In genomic region chr3:53846851-53847155, GRCh38 we compare ENCODE assay signal across 10 cellular contexts. TPM values are rescaled to one million over a fixed set of nuclear protein-coding genes. Genes with fewer than 3 reads are reported as not detected.
A peak's percentile ranks its signal among the peaks of the same experiment; 100 is the strongest.
DNase-seq lines count a peak whose midpoint lies in the region; ATAC-seq and TF ChIP-seq lines count a peak whose summit lies in the region.
"Had no signal": no experiment of that assay in that cellular context is flagged by ENCODE, and none has a peak within 500 bp of the region (broad histone marks: within the 10 kb centered on the region; RNA-seq: fewer than 3 reads in every experiment).

No MANE protein-coding gene starts in this region.

- peak overlapping the region; percentile 56 for H3K4me3 Mint-ChIP-seq in stimulated activated naive CD8-positive, alpha-beta T cell treated with anti-CD3 and anti-CD28 coated beads, Interleukin-15, Interleukin-2, amounts not matched to agents 100 ng/mL and 50 ng/mL, for 24 hours
- H3K4me3 Mint-ChIP-seq in chondrocyte (ENCODE audit: unreplicated experiment) (peak overlapping the region; percentile 68), natural killer cell (peak overlapping the region; percentile 58)

- no peaks in the 10 kb centered on the region for H3K79me1 ChIP-seq in mesenchymal stem cell (replicated peaks; ENCODE audit: low read length, poor library complexity, severe bottlenecking)

- peaks cover 58% of the 10 kb centered on the region for H3K27me3 Mint-ChIP-seq in stimulated activated naive CD8-positive, alpha-beta T cell treated with anti-CD3 and anti-CD28 coated beads, Interleukin-15, Interleukin-2, amounts not matched to agents 100 ng/mL and 50 ng/mL, for 24 hours
- H3K27me3 Mint-ChIP-seq in chondrocyte (ENCODE audit: low read depth) (peaks cover 5% of the 10 kb centered on the region), natural killer cell (ENCODE audit: low read depth in 2 of 2) (peaks cover 53 to 55% of the 10 kb centered on the region in 2 donors)

- no peak overlapping the region for H3K4ac ChIP-seq in mesenchymal stem cell (ENCODE audit: low read depth in 1 of 2, low read length in 2 of 2)

- no peak overlapping the region for H2BK15ac ChIP-seq in mesenchymal stem cell (ENCODE audit: low read depth, poor library complexity, severe bottlenecking)

- H3K27ac ChIP-seq in mesenchymal stem cell (ENCODE audit: low read length, poor library complexity, severe bottlenecking): no peak overlapping the region

- H3K23ac ChIP-seq in mesenchymal stem cell (ENCODE audit: low read length in 2 of 2): no peak overlapping the region

- no peak overlapping the region for H3K18ac ChIP-seq in mesenchymal stem cell (ENCODE audit: low read depth in 1 of 2, low read length in 2 of 2)

- TF ChIP-seq CTCF in chondrocyte (IDR thresholded peaks at IDR 0.05): no peak
- TF ChIP-seq CTCF in natural killer cell (IDR thresholded peaks at IDR 0.05): no peak

- DNase-seq in stimulated activated naive CD8-positive, alpha-beta T cell treated with anti-CD3 and anti-CD28 coated beads, Interleukin-15, Interleukin-2, amounts not matched to agents 100 U/mL and 50 U/mL, for 24 hours: no peak
- DNase-seq in chondrocyte (ENCODE audit: low spot score) (no peak), natural killer cell (no peak), NCI-H526 treated with DMSO at 0.1 percent for 48 hours (lab: John Stamatoyannopoulos, UW) (no peak), Ammon's horn (ENCODE audit: low spot score) (no peak), mesenchymal stem cell (no peak)
- DNase-seq: DMS153 had no signal

- no peak overlapping the region for H2BK120ac ChIP-seq in mesenchymal stem cell (ENCODE audit: low read depth, low read length)

- H3K36me3 Mint-ChIP-seq in stimulated activated naive CD8-positive, alpha-beta T cell treated with anti-CD3 and anti-CD28 coated beads, Interleukin-15, Interleukin-2, amounts not matched to agents 100 ng/mL and 50 ng/mL, for 24 hours (ENCODE audit: low read depth): no peaks in the 10 kb centered on the region
- H3K36me3 Mint-ChIP-seq in chondrocyte (ENCODE audit: low read depth) (no peaks in the 10 kb centered on the region), natural killer cell (no peaks in the 10 kb centered on the region)

- H4K91ac ChIP-seq in mesenchymal stem cell (ENCODE audit: low read length): no peak overlapping the region

- H3K4me1 Mint-ChIP-seq in stimulated activated naive CD8-positive, alpha-beta T cell treated with anti-CD3 and anti-CD28 coated beads, Interleukin-15, Interleukin-2, amounts not matched to agents 100 ng/mL and 50 ng/mL, for 24 hours (ENCODE audit: low read depth): peaks cover 4% of the 10 kb centered on the region
- H3K4me1 Mint-ChIP-seq in chondrocyte (ENCODE audit: low read depth) (peaks cover 10% of the 10 kb centered on the region), natural killer cell (no peaks in the 10 kb centered on the region)

- H2BK12ac ChIP-seq in mesenchymal stem cell (ENCODE audit: low read length in 2 of 2): no peak overlapping the region

- no peak for ATAC-seq in stimulated activated naive CD8-positive, alpha-beta T cell treated with anti-CD3 and anti-CD28 coated beads, Interleukin-15, Interleukin-2, amounts not matched to agents 100 U/mL and 50 U/mL, for 24 hours
- no peak for ATAC-seq in natural killer cell
- no peak for ATAC-seq in HG02642 (IDR thresholded peaks at IDR 0.05; ENCODE audit: poor library complexity, unreplicated experiment)

- intact Hi-C loops in natural killer cell (cut with micrococcal nuclease): no loop called here

- no peak overlapping the region for H2AFZ ChIP-seq in mesenchymal stem cell (ENCODE audit: low read depth, low read length)

- H3K9ac ChIP-seq in mesenchymal stem cell (ENCODE audit: low read length): no peak overlapping the region

- H2BK5ac ChIP-seq in mesenchymal stem cell (ENCODE audit: low read depth, low read length, poor library complexity, severe bottlenecking): no peak overlapping the region

- peaks cover 14% of the 10 kb centered on the region for H3K4me1 ChIP-seq in mesenchymal stem cell (ENCODE audit: control insufficient read depth, insufficient read depth, low read depth, low read length)

- no peak overlapping the region for H4K8ac ChIP-seq in mesenchymal stem cell (ENCODE audit: low read length)

- whole genome bisulfite sequencing in mesenchymal stem cell: 81% methylated on average over 10 of the region's 10 CpGs

- no peaks in the 10 kb centered on the region for H3K9me3 ChIP-seq in mesenchymal stem cell (ENCODE audit: control insufficient read depth, low read length)
- H3K9me3 ChIP-seq: thyroid gland had no signal

- H3K4me2 ChIP-seq in mesenchymal stem cell (ENCODE audit: low read length, poor library complexity, severe bottlenecking): no peak overlapping the region

- no peak overlapping the region for H2AK5ac ChIP-seq in mesenchymal stem cell (ENCODE audit: low read length, severe bottlenecking)

- H3K27me3 ChIP-seq in mesenchymal stem cell (ENCODE audit: control insufficient read depth in 1 of 2, insufficient read depth in 1 of 2, low read length in 2 of 2): peaks cover 18 to 29% of the 10 kb centered on the region in 2 experiments
- H3K27me3 ChIP-seq: thyroid gland had no signal

- no peak overlapping the region for H3K14ac ChIP-seq in mesenchymal stem cell (ENCODE audit: low read length in 2 of 2)

- H3K9me3 Mint-ChIP-seq in stimulated activated naive CD8-positive, alpha-beta T cell treated with anti-CD3 and anti-CD28 coated beads, Interleukin-15, Interleukin-2, amounts not matched to agents 100 ng/mL and 50 ng/mL, for 24 hours: no peaks in the 10 kb centered on the region
- H3K9me3 Mint-ChIP-seq in chondrocyte (ENCODE audit: low read depth) (no peaks in the 10 kb centered on the region), natural killer cell (no peaks in the 10 kb centered on the region)

- H3K36me3 ChIP-seq in mesenchymal stem cell (ENCODE audit: control insufficient read depth in 1 of 2, insufficient read depth in 2 of 2, low read depth in 1 of 2, low read length in 2 of 2): no peaks in the 10 kb centered on the region
- H3K36me3 ChIP-seq: thyroid gland had no signal

- peak overlapping the region in 1 of 2 experiments; percentile 82 for H3K4me3 ChIP-seq in mesenchymal stem cell (ENCODE audit: insufficient read depth in 1 of 2, low read depth in 1 of 2, low read length in 2 of 2)

- no peak overlapping the region for H3K27ac Mint-ChIP-seq in stimulated activated naive CD8-positive, alpha-beta T cell treated with anti-CD3 and anti-CD28 coated beads, Interleukin-15, Interleukin-2, amounts not matched to agents 100 ng/mL and 50 ng/mL, for 24 hours
- no peak overlapping the region for H3K27ac Mint-ChIP-seq in chondrocyte (ENCODE audit: unreplicated experiment)
- H3K27ac Mint-ChIP-seq in natural killer cell: no peak overlapping the region

RNA-seq across cellular contexts. Expression of gene IL17RB, which starts 0.4 kb away (rescaled TPM):
- total RNA-seq in chondrocyte (0.22 to 0.36 TPM (median 0.31 TPM) in 3 replicates), natural killer cell (under 1 TPM in 1 of 3 donors, not detected in 2; 0.25 TPM)
- polyA plus RNA-seq in mesenchymal stem cell (2013, experiment 1 of 2): not detected
- 0.04 TPM for polyA plus RNA-seq in mesenchymal stem cell (2013, experiment 2 of 2)

RNA-seq across cellular contexts. Expression of gene CHDH, which starts 0.6 kb away (rescaled TPM):
- 0.46 to 0.67 TPM (median 0.60 TPM) in 3 replicates for total RNA-seq in chondrocyte
- 1 to 10 TPM in 1 of 3 donors, under 1 TPM in 2; 0.02 to 1.6 (median 0.09) TPM for total RNA-seq in natural killer cell
- polyA plus RNA-seq in mesenchymal stem cell (2013, experiment 1 of 2): 0.01 TPM
- polyA plus RNA-seq in mesenchymal stem cell (2013, experiment 2 of 2): under 0.01 TPM

RNA-seq across cellular contexts. Expression of gene ACTR8, which starts 35.1 kb away (rescaled TPM):
- total RNA-seq in chondrocyte (37.0 to 47.3 TPM (median 42.6 TPM) in 3 replicates), natural killer cell (10 to 100 TPM; 32.5 to 54.2 (median 41.5) TPM)
- polyA plus RNA-seq in mesenchymal stem cell (2013, experiment 1 of 2): 18.4 TPM
- 19.2 TPM for polyA plus RNA-seq in mesenchymal stem cell (2013, experiment 2 of 2)

RNA-seq across cellular contexts. Expression of gene SELENOK, which starts 44.9 kb away (rescaled TPM):
- total RNA-seq in chondrocyte: 28.2 to 33.7 TPM (median 29.6 TPM) in 3 replicates
- 100 to 1,000 TPM in 1 of 3 donors, 10 to 100 TPM in 2; 79.2 to 116 (median 95.4) TPM for total RNA-seq in natural killer cell
- 54.5 TPM for polyA plus RNA-seq in mesenchymal stem cell (2013, experiment 1 of 2)
- polyA plus RNA-seq in mesenchymal stem cell (2013, experiment 2 of 2): 57.9 TPM
